In genomic region chr14:30620178-30620577, GRCh38 we compare ENCODE assay signal across 9 cellular contexts. TPM values are rescaled to one million over a fixed set of nuclear protein-coding genes. Genes with fewer than 3 reads are reported as not detected.
DNase-seq lines count a peak whose midpoint lies in the region; ATAC-seq, FAIRE-seq and TF ChIP-seq lines count a peak whose summit lies in the region.
"Had no signal": no experiment of that assay in that cellular context is flagged by ENCODE, and none has a peak within 500 bp of the region (broad histone marks: within the 10 kb centered on the region; RNA-seq: fewer than 3 reads in every experiment).

No MANE protein-coding gene starts in this region.

- H3K36me3 ChIP-seq in OCI-LY1 (ENCODE audit: insufficient read depth, low read length) = peaks cover 21% of the 10 kb centered on the region; the same call in 1 of the 2 replicates
- peaks cover 2% of the 10 kb centered on the region for H3K36me3 ChIP-seq in BE2C
- H3K36me3 ChIP-seq in thyroid gland = peaks cover 0 to 4% of the 10 kb centered on the region in 2 donors

- no peak for TF ChIP-seq CTCF in OCI-LY1 (IDR thresholded peaks at IDR 0.05; ENCODE audit: low read length)
- no peak for TF ChIP-seq CTCF in fibroblast of villous mesenchyme (IDR thresholded peaks at IDR 0.05; ENCODE audit: insufficient read depth, low read depth, low read length)
- no peak for TF ChIP-seq CTCF in BE2C (IDR thresholded peaks at IDR 0.05; ENCODE audit: low read depth, low read length)
- no peak for TF ChIP-seq CTCF in thyroid gland (IDR thresholded peaks at IDR 0.05)

- H3K27ac ChIP-seq in OCI-LY1 (ENCODE audit: low read depth, low read length, poor library complexity, severe bottlenecking) (peak overlapping the region; percentile 31), thyroid gland (no peak overlapping the region)

- peak; percentile 56 for DNase-seq in fibroblast of villous mesenchyme (ENCODE audit: low read depth)
- DNase-seq in BE2C = no peak
- DNase-seq in 8988T = no peak
- no peak for DNase-seq in thyroid gland
- DNase-seq in GM12891 (ENCODE audit: insufficient read length, low spot score) = no peak

- ATAC-seq in GM18517 (IDR thresholded peaks at IDR 0.05; ENCODE audit: unreplicated experiment) (peak; percentile 51), HG02763 (IDR thresholded peaks at IDR 0.05; ENCODE audit: unreplicated experiment) (peak; percentile 42)

- H3K27me3 ChIP-seq in OCI-LY1 (ENCODE audit: insufficient read depth, low read length) (no peaks in the 10 kb centered on the region), BE2C (no peaks in the 10 kb centered on the region), thyroid gland (no peaks in the 10 kb centered on the region)

- intact Hi-C loops in thyroid gland (cut with DNase I) = no loop called here

- no peaks in the 10 kb centered on the region for H3K9me2 ChIP-seq in OCI-LY1 (ENCODE audit: low read depth, low read length)

- no peaks in the 10 kb centered on the region for H4K20me1 ChIP-seq in OCI-LY1 (ENCODE audit: insufficient read depth, low read length)

- H3K79me2 ChIP-seq in OCI-LY1 (ENCODE audit: insufficient read depth, low read length) = peaks cover 28% of the 10 kb centered on the region

- H3K9me3 ChIP-seq in OCI-LY1 (ENCODE audit: low read length) (no peaks in the 10 kb centered on the region), BE2C (no peaks in the 10 kb centered on the region), thyroid gland (no peaks in the 10 kb centered on the region)

- H3K4me3 ChIP-seq in OCI-LY1 (ENCODE audit: low read depth, low read length, poor library complexity, severe bottlenecking) (no peak overlapping the region), fibroblast of villous mesenchyme (ENCODE audit: low read depth, low read length) (no peak overlapping the region), BE2C (ENCODE audit: low read depth, low read length) (no peak overlapping the region), thyroid gland (replicated peaks in 1 of 3) (no peak overlapping the region)
- H3K4me3 ChIP-seq: lung had no signal

- H3K9ac ChIP-seq in OCI-LY1 (ENCODE audit: low read length) = no peak overlapping the region

- no peak overlapping the region for H2AFZ ChIP-seq in OCI-LY1 (ENCODE audit: low read length)

- H3F3A ChIP-seq in OCI-LY1 (ENCODE audit: insufficient read depth, low read length) = peaks cover 12% of the 10 kb centered on the region; the same call in 1 of the 2 replicates

- FAIRE-seq in GM12891 (lab: Jason Lieb, UNC) = no peak

- H3K4me1 ChIP-seq in OCI-LY1 (ENCODE audit: insufficient read depth, low read length, severe bottlenecking) (peaks cover 35% of the 10 kb centered on the region), BE2C (no peaks in the 10 kb centered on the region), thyroid gland (peaks cover 13 to 16% of the 10 kb centered on the region in 2 donors)

- WGBS in thyroid gland, 2 donors = 83 to 88% methylated on average over 1 of the region's 1 CpG

- TF ChIP-seq POLR2A in thyroid gland (IDR thresholded peaks at IDR 0.05) = no peak
- no peak for TF ChIP-seq POLR2A in GM12891 (IDR thresholded peaks at IDR 0.05; ENCODE audit: low read depth, low read length)

- no peak overlapping the region for H3K4me2 ChIP-seq in OCI-LY1 (ENCODE audit: low read length)

TF ChIP-seq in GM12891, 5 proteins besides CTCF, POLR2A, EP300 and RAD21:
- no peak for TF ChIP-seq POLR2AphosphoS5 (IDR thresholded peaks at IDR 0.05; ENCODE audit: low read depth, low read length)

RNA-seq across cellular contexts. Expression of gene SCFD1, which starts 1.9 kb away (rescaled TPM):
- total RNA-seq in fibroblast of villous mesenchyme = 149 and 203 TPM in 2 replicates
- 39.5 TPM for polyA plus RNA-seq in BE2C (2012; ENCODE audit: insufficient read depth, insufficient read length, low read depth)
- total RNA-seq in thyroid gland = 100 to 1,000 TPM in 3 of 4 donors, 10 to 100 TPM in 1; 93.4 to 148 (median 106) TPM
- polyA plus RNA-seq in GM12891 (2012; ENCODE audit: low read depth, missing spikeins) = 39.8 TPM
